ENCODE assay signal across 17 cellular contexts in the genomic region with DNA sequence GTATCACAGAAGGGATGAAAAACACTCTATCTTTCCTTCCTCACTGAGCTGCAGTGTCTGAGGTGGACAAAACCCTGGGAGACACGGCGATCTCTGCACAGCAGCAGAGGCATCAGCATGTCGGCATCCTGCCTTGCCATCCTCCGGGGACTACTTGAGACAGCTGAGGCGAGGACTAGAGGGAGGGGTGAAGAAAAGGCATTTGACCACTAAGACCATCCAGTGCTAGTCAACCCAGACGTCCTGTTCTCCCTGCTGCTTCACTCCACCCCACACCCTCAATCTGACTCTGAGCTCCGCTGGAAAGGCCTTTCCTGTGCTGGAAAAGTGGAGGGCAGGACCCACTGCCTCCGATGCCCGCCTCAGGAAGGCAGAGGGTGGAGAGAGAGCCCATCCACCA.
A peak's percentile ranks its signal among the peaks of the same experiment; 100 is the strongest.
DNase-seq lines count a peak whose midpoint lies in the region; ATAC-seq and TF ChIP-seq lines count a peak whose summit lies in the region.
"Had no signal": no experiment of that assay in that cellular context is flagged by ENCODE, and none has a peak within 500 bp of the region (broad histone marks: within the 10 kb centered on the region; RNA-seq: fewer than 3 reads in every experiment).

No MANE protein-coding gene starts in this region.

- H3K9me2 ChIP-seq in PC-3 (replicated peaks; ENCODE audit: low read length), result no peaks in the 10 kb centered on the region

- DNase-seq in Right ventricle myocardium inferior (ENCODE audit: missing footprints) (no peak), cardiac septum (ENCODE audit: low spot score) (no peak), esophagus muscularis mucosa (ENCODE audit: extremely low spot score) (no peak), neural crest cell (ENCODE audit: low read depth, low spot score) (no peak), upper lobe of right lung (no peak), OCI-M1 (lab: John Stamatoyannopoulos, UW) (no peak), PC-3 (no peak), GM10248 (ENCODE audit: extremely low spot score) (no peak)
- DNase-seq: activated CD8-positive, alpha-beta memory T cell treated with anti-CD3 and anti-CD28 coated beads for 24 hours; activated gamma-delta T cell treated with Interleukin-2 at 50 U/mL for 16 hours; Calu3; effector CD8-positive, alpha-beta T cell; NCI-H1417 treated with DMSO at 0.1 percent for 48 hours; NCI-H446; retina; stimulated activated CD4-positive, alpha-beta T cell treated with anti-CD3 and anti-CD28 coated beads, Interleukin-2, amount 100 ng/mL, for 48 hours; WERI-Rb-1 had no signal

- CTCF ChIA-PET in PC-3 (lab: Charles Lee) (no interaction called here), GM10248 (lab: Yijun Ruan, JAX) (interaction anchor here (1.8 kb wide), 1 partner anchor 14 kb away, joined by 6 read pairs; no protein-coding TSS in a partner anchor)

- no peaks in the 10 kb centered on the region for H3K27me3 Mint-ChIP-seq in neural crest cell (ENCODE audit: low read depth)

- H3K27ac ChIP-seq in esophagus muscularis mucosa (replicated peaks in 1 of 4) (peak overlapping the region in 3 of 4 donors; percentile 1 to 37 (median 6)), upper lobe of right lung (no peak overlapping the region), PC-3 (ENCODE audit: low read length) (no peak overlapping the region)
- H3K27ac ChIP-seq: WERI-Rb-1 had no signal

- peaks cover 0 to 10% (median 4%) of the 10 kb centered on the region in 4 donors for H3K36me3 ChIP-seq in esophagus muscularis mucosa
- H3K36me3 ChIP-seq in upper lobe of right lung, result no peaks in the 10 kb centered on the region
- peaks cover 5% of the 10 kb centered on the region; the same call in 1 of the 2 replicates for H3K36me3 ChIP-seq in PC-3 (ENCODE audit: low read depth, low read length)

- H4K20me1 ChIP-seq in PC-3 (ENCODE audit: low read length), result peaks cover 12% of the 10 kb centered on the region; the same call in 1 of the 2 replicates

- no peak for TF ChIP-seq EP300 in esophagus muscularis mucosa (IDR thresholded peaks at IDR 0.05)

- TF ChIP-seq CTCF in esophagus muscularis mucosa (IDR thresholded peaks at IDR 0.05), result no peak
- no peak for TF ChIP-seq CTCF in neural crest cell (conservative IDR thresholded peaks at IDR 0.05)
- no peak for TF ChIP-seq CTCF in upper lobe of right lung (IDR thresholded peaks at IDR 0.05)
- TF ChIP-seq CTCF in PC-3 (conservative IDR thresholded peaks at IDR 0.05; ENCODE audit: low read depth, low read length), result no peak
- TF ChIP-seq CTCF in GM10248 (IDR thresholded peaks at IDR 0.05; ENCODE audit: control extremely low read depth, extremely low read depth, low read depth, missing control alignments), result no peak

- H3K27me3 ChIP-seq in esophagus muscularis mucosa (no peaks in the 10 kb centered on the region), upper lobe of right lung (no peaks in the 10 kb centered on the region), PC-3 (ENCODE audit: low read length) (no peaks in the 10 kb centered on the region)

- intact Hi-C loops in Right ventricle myocardium inferior (cut with DNase I), result no loop called here
- intact Hi-C loops in cardiac septum (cut with DNase I), result no loop called here
- intact Hi-C loops in esophagus muscularis mucosa (cut with DNase I), result no loop called here
- intact Hi-C loops in upper lobe of right lung (cut with DNase I), result loop anchor here (10.0 kb wide), 1 partner anchor 58 kb away; no protein-coding TSS in a partner anchor
- intact Hi-C loops in PC-3 (cut with micrococcal nuclease), result no loop called here

- H3K36me3 Mint-ChIP-seq in neural crest cell (ENCODE audit: low read depth), result peaks cover 17% of the 10 kb centered on the region

- no peaks in the 10 kb centered on the region for H3K9me3 ChIP-seq in esophagus muscularis mucosa
- no peaks in the 10 kb centered on the region for H3K9me3 ChIP-seq in upper lobe of right lung
- no peaks in the 10 kb centered on the region for H3K9me3 ChIP-seq in PC-3 (ENCODE audit: low read length)

- peak overlapping the region; percentile 43 for H3K27ac Mint-ChIP-seq in neural crest cell (ENCODE audit: unreplicated experiment)

- H3F3A ChIP-seq in PC-3 (ENCODE audit: low read length, unreplicated experiment), result no peaks in the 10 kb centered on the region

- peaks cover 66% of the 10 kb centered on the region for H3K79me2 ChIP-seq in PC-3 (ENCODE audit: low read length)

- no peak overlapping the region for H3K9ac ChIP-seq in PC-3 (ENCODE audit: low read length)

- TF ChIP-seq POLR2A in esophagus muscularis mucosa (IDR thresholded peaks at IDR 0.05; ENCODE audit: low read depth), result no peak

- H3K4me2 ChIP-seq in PC-3 (ENCODE audit: low read length), result no peak overlapping the region

- H3K4me1 ChIP-seq in esophagus muscularis mucosa (peaks cover 25 to 56% (median 38%) of the 10 kb centered on the region in 4 donors), upper lobe of right lung (peaks cover 10% of the 10 kb centered on the region), PC-3 (ENCODE audit: insufficient read depth, low read length) (peaks cover 2% of the 10 kb centered on the region)

- peak; percentile 53 for ATAC-seq in Right ventricle myocardium inferior
- peak; percentile 35 for ATAC-seq in upper lobe of right lung
- no peak for ATAC-seq in PC-3

- WGBS in esophagus muscularis mucosa, result 76% methylated on average over 9 of the region's 9 CpGs

- BruUV-seq in PC-3 (replicated peaks; lab: Mats Ljungman, UMichigan), result no TSS peak

- POLR2A ChIA-PET in PC-3 (lab: Charles Lee; ENCODE audit: unreplicated experiment), result no interaction called here
- POLR2A ChIA-PET in GM10248 (lab: Yijun Ruan, JAX), result no interaction called here

- H3K4me3 Mint-ChIP-seq in neural crest cell, result no peak overlapping the region

- no peak overlapping the region for H2AFZ ChIP-seq in PC-3 (ENCODE audit: low read length)

- no peak overlapping the region for H3K4me3 ChIP-seq in esophagus muscularis mucosa
- H3K4me3 ChIP-seq in upper lobe of right lung, result no peak overlapping the region
- no peak overlapping the region for H3K4me3 ChIP-seq in PC-3 (ENCODE audit: low read length)

- H3K9me3 Mint-ChIP-seq in neural crest cell, result no peaks in the 10 kb centered on the region

- H3K4me1 Mint-ChIP-seq in neural crest cell, result peaks cover 48% of the 10 kb centered on the region

Comparison
In these comparisons a context has a peak if more than half of its experiments do, and no peak if none do; other contexts are left out.
1. H3K27ac ChIP-seq: peak in esophagus muscularis mucosa (3 of 4); none in upper lobe of right lung (single experiment) and PC-3 (single experiment).